In genomic region chr6:123094768-123095167, GRCh38 we compare ENCODE assay signal across 35 cellular contexts.
"Had no signal": no experiment of that assay in that cellular context is flagged by ENCODE, and none has a peak within 500 bp of the region (broad histone marks: within the 10 kb centered on the region; RNA-seq: fewer than 3 reads in every experiment).

No MANE protein-coding gene starts in this region.

- H3K27me3 ChIP-seq: MG63 had no signal

- DNase-seq: Karpas-422, Kasumi-1, MG63, MM.1S, MV-4-11, NCI-H1048, NCI-H1092, NCI-H1092 treated with DMSO at 0.1 percent for 48 hours, NCI-H1105, NCI-H1105 treated with DMSO at 0.1 percent for 48 hours, NCI-H1417, NCI-H1417 treated with DMSO at 0.1 percent for 48 hours, NCI-H1436, NCI-H1436 treated with DMSO at 0.1 percent for 48 hours, NCI-H146, NCI-H1694, NCI-H1694 treated with DMSO at 0.1 percent for 48 hours, NCI-H187, NCI-H187 treated with DMSO at 0.1 percent for 48 hours, NCI-H1930, NCI-H2029, NCI-H2029 treated with DMSO at 0.1 percent for 48 hours, NCI-H2081, NCI-H2081 treated with DMSO at 0.1 percent for 48 hours, NCI-H2107, NCI-H2171, NCI-H2171 treated with DMSO at 0.1 percent for 48 hours, NCI-H2227 treated with DMSO at 0.1 percent for 48 hours, NCI-H226, NCI-H345, NCI-H446, NCI-H446 treated with DMSO at 0.1 percent for 48 hours, NCI-H510A, NCI-H510A treated with DMSO at 0.1 percent for 48 hours had no signal

- H3K4me3 ChIP-seq: MG63 had no signal

- H3K27ac ChIP-seq: KMS-11 had no signal

- H3K36me3 ChIP-seq: MG63 had no signal

- H3K9me3 ChIP-seq: MG63 had no signal
